Comparison of ENCODE assay signal across 13 cellular contexts in the genomic region with DNA sequence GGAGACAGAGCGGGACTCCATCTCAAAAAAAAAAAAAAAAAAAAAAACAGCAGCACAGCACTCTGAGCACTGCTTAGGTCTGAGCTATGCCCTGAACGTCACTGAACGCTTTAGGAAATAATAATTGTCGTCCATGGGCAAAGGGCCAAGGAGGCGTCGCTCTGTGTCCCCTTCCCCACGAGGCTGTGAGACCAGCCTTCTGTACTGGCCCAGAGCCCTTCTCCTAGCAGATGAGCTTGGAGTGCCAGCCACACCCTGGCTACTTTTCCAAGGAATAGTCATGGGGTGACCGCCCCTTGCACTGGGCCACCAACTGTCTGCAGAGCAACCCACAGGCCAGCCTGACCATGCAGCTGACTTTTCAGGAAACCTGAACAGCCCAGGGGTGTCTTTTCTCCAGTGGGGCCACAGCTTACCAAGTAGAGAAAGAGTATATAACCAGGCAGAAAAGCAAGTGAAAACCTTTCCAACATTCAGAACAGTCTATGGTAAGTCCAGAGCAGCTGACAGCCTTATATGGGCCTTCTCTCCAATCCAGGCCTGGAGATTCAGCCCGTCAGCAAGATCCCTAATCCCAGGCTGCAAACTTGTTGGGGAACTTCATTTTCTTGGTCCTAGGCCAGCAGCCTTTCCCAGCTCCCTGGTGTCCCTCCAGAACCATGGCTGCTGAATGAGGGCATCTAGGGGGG. TPM values are rescaled to one million over a fixed set of nuclear protein-coding genes. Genes with fewer than 3 reads are reported as not detected.
A peak's percentile ranks its signal among the peaks of the same experiment; 100 is the strongest.
DNase-seq lines count a peak whose midpoint lies in the region; ATAC-seq and TF ChIP-seq lines count a peak whose summit lies in the region.
"Had no signal": no experiment of that assay in that cellular context is flagged by ENCODE, and none has a peak within 500 bp of the region (broad histone marks: within the 10 kb centered on the region; RNA-seq: fewer than 3 reads in every experiment).

No MANE protein-coding gene starts in this region.

- TF ChIP-seq CTCF in BE2C (IDR thresholded peaks at IDR 0.05; ENCODE audit: low read depth, low read length) (no peak), fibroblast of villous mesenchyme (IDR thresholded peaks at IDR 0.05; ENCODE audit: insufficient read depth, low read depth, low read length) (no peak), prostate gland (IDR thresholded peaks at IDR 0.05) (no peak), Calu3 (IDR thresholded peaks at IDR 0.05; ENCODE audit: unreplicated experiment) (no peak)

- no peaks in the 10 kb centered on the region for H3K9me3 Mint-ChIP-seq in Calu3 (ENCODE audit: low read depth, unreplicated experiment)
- H3K9me3 Mint-ChIP-seq: activated naive CD8-positive, alpha-beta T cell treated with anti-CD3 and anti-CD28 coated beads, Interleukin-2, amount 50 U/mL, for 24 hours; IgD-negative memory B cell had no signal

- ATAC-seq in HG02571 (IDR thresholded peaks at IDR 0.05; ENCODE audit: unreplicated experiment), result no peak
- ATAC-seq: activated naive CD8-positive, alpha-beta T cell treated with anti-CD3 and anti-CD28 coated beads, Interleukin-2, amount 50 U/mL, for 24 hours had no signal

- H3K36me3 ChIP-seq in BE2C (peaks cover 33% of the 10 kb centered on the region), SJSA1 (peaks cover 80% of the 10 kb centered on the region), prostate gland (no peaks in the 10 kb centered on the region)

- H3K27ac ChIP-seq in SJSA1 (peak overlapping the region; percentile 63), prostate gland (peak overlapping the region; percentile 94 to 98)

- H3K27me3 ChIP-seq in BE2C (no peaks in the 10 kb centered on the region), SJSA1 (replicated peaks) (no peaks in the 10 kb centered on the region), prostate gland (replicated peaks; ENCODE audit: insufficient read depth) (no peaks in the 10 kb centered on the region)

- no TSS peak for BruUV-seq in Calu3 (replicated peaks; lab: Mats Ljungman, UMichigan)

- TF ChIP-seq POLR2A in prostate gland (IDR thresholded peaks at IDR 0.05), result no peak

- H3K27me3 Mint-ChIP-seq in Calu3 (ENCODE audit: unreplicated experiment), result no peaks in the 10 kb centered on the region
- H3K27me3 Mint-ChIP-seq: activated naive CD8-positive, alpha-beta T cell treated with anti-CD3 and anti-CD28 coated beads, Interleukin-2, amount 50 U/mL, for 24 hours had no signal

- 19% methylated on average over 9 of the region's 9 CpGs for WGBS in prostate gland

- no peak overlapping the region for H3K4me3 Mint-ChIP-seq in Calu3 (ENCODE audit: low read depth, unreplicated experiment)
- H3K4me3 Mint-ChIP-seq: activated naive CD8-positive, alpha-beta T cell treated with anti-CD3 and anti-CD28 coated beads, Interleukin-2, amount 50 U/mL, for 24 hours; IgD-negative memory B cell had no signal

- no peak overlapping the region for H3K27ac Mint-ChIP-seq in Calu3 (ENCODE audit: unreplicated experiment)
- H3K27ac Mint-ChIP-seq: activated naive CD8-positive, alpha-beta T cell treated with anti-CD3 and anti-CD28 coated beads, Interleukin-2, amount 50 U/mL, for 24 hours; IgD-negative memory B cell had no signal

- intact Hi-C loops in prostate gland (cut with DNase I), result no loop called here
- intact Hi-C loops in Calu3 (cut with micrococcal nuclease; ENCODE audit: unreplicated experiment), result no loop called here

- H3K4me3 ChIP-seq in BE2C (ENCODE audit: low read depth, low read length), result no peak overlapping the region
- no peak overlapping the region for H3K4me3 ChIP-seq in SJSA1
- no peak overlapping the region for H3K4me3 ChIP-seq in fibroblast of villous mesenchyme (ENCODE audit: low read depth, low read length)
- H3K4me3 ChIP-seq in prostate gland, result no peak overlapping the region

- H3K4me1 Mint-ChIP-seq in Calu3 (ENCODE audit: low read depth, unreplicated experiment), result no peaks in the 10 kb centered on the region

- DNase-seq in BE2C, result peak; percentile 43
- DNase-seq in SJSA1 (ENCODE audit: low read depth in 1 of 2, low spot score in 2 of 2), result no peak
- peak; percentile 79 for DNase-seq in fibroblast of villous mesenchyme (ENCODE audit: low read depth)
- DNase-seq in prostate gland (ENCODE audit: low spot score), result peak; percentile 68
- DNase-seq in Calu3, result no peak
- DNase-seq in DMS79 (lab: John Stamatoyannopoulos, UW), result no peak
- no peak for DNase-seq in SIG-M5 treated with dmso at 0.1 percent for 504 hours (lab: John Stamatoyannopoulos, UW; ENCODE audit: unreplicated experiment)
- DNase-seq: activated CD4-positive, alpha-beta T cell treated with anti-CD3 and anti-CD28 coated beads, Interleukin-2, amount 50 U/mL, for 1 hour; activated naive CD8-positive, alpha-beta T cell treated with anti-CD3 and anti-CD28 coated beads, Interleukin-2, amount 50 U/mL, for 24 hours; midbrain; stimulated activated CD4-positive, alpha-beta T cell treated with anti-CD3 and anti-CD28 coated beads, Interleukin-4, amount 100 ng/mL, for 1 hour had no signal

- H3K36me3 Mint-ChIP-seq in Calu3 (ENCODE audit: insufficient read depth, unreplicated experiment), result peaks cover 24% of the 10 kb centered on the region
- H3K36me3 Mint-ChIP-seq: IgD-negative memory B cell had no signal

- H3K4me1 ChIP-seq in BE2C, result peaks cover 31% of the 10 kb centered on the region
- peaks cover 59% of the 10 kb centered on the region for H3K4me1 ChIP-seq in SJSA1 (replicated peaks)
- H3K4me1 ChIP-seq in prostate gland (replicated peaks), result peaks cover 93% of the 10 kb centered on the region

- H3K9me3 ChIP-seq in BE2C (no peaks in the 10 kb centered on the region), SJSA1 (replicated peaks) (no peaks in the 10 kb centered on the region), prostate gland (no peaks in the 10 kb centered on the region)

- CTCF ChIA-PET in Calu3 (lab: Charles Lee), result interaction anchor here (0.6 kb wide), 2 partner anchors 38 to 52 kb away, joined by 3 to 6 read pairs; no protein-coding TSS in a partner anchor

RNA-seq across cellular contexts. Expression of a gene that starts 28.5 kb away (rescaled TPM):
- polyA plus RNA-seq in BE2C (2012; ENCODE audit: insufficient read depth, insufficient read length, low read depth), result 26.6 TPM
- total RNA-seq in SJSA1 (2014; rRNA removed; shearing (Covaris generic)), result 279 and 304 TPM in 2 replicates
- total RNA-seq in fibroblast of villous mesenchyme (120 and 209 TPM in 2 replicates), prostate gland (100 to 1,000 TPM; 198 to 845 TPM), Calu3 (2022) (124 and 128 TPM in 2 replicates)

Comparison
In these comparisons a context has a peak if more than half of its experiments do, and no peak if none do; other contexts are left out.
1. DNase-seq: peak in BE2C (single experiment), fibroblast of villous mesenchyme (single experiment) and prostate gland (single experiment); none in SJSA1 (0 of 2), Calu3 (single experiment), DMS79 (single experiment) and SIG-M5 treated with dmso at 0.1 percent for 504 hours (single experiment).